In genomic region chr16:1491327-1491726, GRCh38 we compare ENCODE assay signal across 1 cellular context.
TF ChIP-seq lines count a peak whose summit lies in the region.

No MANE protein-coding gene starts in this region.

TF ChIP-seq in HEK293T, 16 proteins besides CTCF, POLR2A, EP300 and RAD21:
- TF ChIP-seq CTBP1 (IDR thresholded peaks at IDR 0.05; ENCODE audit: borderline replicate concordance) (no peak), PKNOX1 (IDR thresholded peaks at IDR 0.05) (no peak), TARDBP (IDR thresholded peaks at IDR 0.05) (no peak), FOXM1 (IDR thresholded peaks at IDR 0.05; ENCODE audit: borderline replicate concordance) (no peak), ELF4 (IDR thresholded peaks at IDR 0.05) (no peak), NFRKB (IDR thresholded peaks at IDR 0.05) (no peak), LEF1 (IDR thresholded peaks at IDR 0.05; ENCODE audit: borderline replicate concordance) (no peak), ZNF384 (IDR thresholded peaks at IDR 0.05) (no peak), L3MBTL2 (conservative IDR thresholded peaks at IDR 0.05) (no peak), SUZ12 (IDR thresholded peaks at IDR 0.05) (no peak), ARNT (IDR thresholded peaks at IDR 0.05) (no peak), FOXK2 (IDR thresholded peaks at IDR 0.05) (no peak), HDGF (IDR thresholded peaks at IDR 0.05; ENCODE audit: borderline replicate concordance) (no peak), FOXA1 (IDR thresholded peaks at IDR 0.05) (no peak), SP1 (IDR thresholded peaks at IDR 0.05) (no peak), BHLHE40 (IDR thresholded peaks at IDR 0.05; ENCODE audit: borderline replicate concordance) (no peak)
TF ChIP-seq in HEK293T: peak in this region for 0.
